ENCODE assay signal across 9 cellular contexts in the genomic region with DNA sequence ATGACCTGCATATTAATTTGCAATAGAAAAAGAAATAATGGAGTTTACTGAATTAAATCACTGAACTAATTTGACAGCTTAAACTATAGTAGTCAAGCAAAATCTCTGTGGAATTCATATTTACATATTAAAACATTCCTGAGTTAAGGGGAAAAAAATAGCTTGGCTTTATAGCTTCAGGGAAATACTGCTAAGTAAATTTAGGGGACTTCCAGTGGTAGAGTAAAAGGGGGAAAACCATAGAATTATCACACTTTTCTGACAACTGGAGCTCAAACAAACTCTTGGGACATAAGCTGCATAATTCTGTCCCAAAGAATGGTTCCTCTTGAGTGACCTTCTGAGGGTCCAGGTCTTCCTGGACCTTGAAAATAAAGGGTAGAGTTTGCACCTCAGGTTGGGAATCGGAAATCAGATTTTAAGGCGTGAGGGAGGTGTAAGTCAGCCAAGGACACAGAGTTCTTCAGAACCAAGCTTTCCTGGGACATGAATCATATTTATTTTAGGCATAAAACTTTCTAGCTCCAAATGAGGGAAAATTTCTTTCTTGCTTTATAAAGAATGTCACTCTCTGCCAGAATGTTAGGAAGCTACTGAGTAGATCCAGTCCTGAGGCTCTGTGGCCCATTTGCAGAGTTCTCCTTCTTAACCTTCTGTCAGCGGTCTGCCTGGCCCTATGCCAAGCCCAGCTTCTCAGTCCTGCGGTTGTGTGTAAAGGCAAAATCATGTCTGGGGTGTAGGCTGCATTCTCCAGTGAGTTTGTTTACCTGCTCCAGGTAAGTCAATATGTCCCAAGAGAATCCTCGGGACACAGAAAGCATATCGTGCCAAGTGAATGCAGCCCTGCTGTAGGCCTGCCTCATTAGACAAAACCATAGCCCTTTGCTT. TPM values are rescaled to one million over a fixed set of nuclear protein-coding genes. Genes with fewer than 3 reads are reported as not detected.
A peak's percentile ranks its signal among the peaks of the same experiment; 100 is the strongest.
DNase-seq lines count a peak whose midpoint lies in the region; TF ChIP-seq lines count a peak whose summit lies in the region.
"Had no signal": no experiment of that assay in that cellular context is flagged by ENCODE, and none has a peak within 500 bp of the region (broad histone marks: within the 10 kb centered on the region; RNA-seq: fewer than 3 reads in every experiment).

No MANE protein-coding gene starts in this region.

- H4K5ac ChIP-seq in mesendoderm (ENCODE audit: low read length) = no peak overlapping the region

- H3K4me3 ChIP-seq in mammary epithelial cell (replicated peaks in 1 of 3; ENCODE audit: insufficient read depth in 1 of 3, low read depth in 2 of 3, low read length in 3 of 3) = no peak overlapping the region
- no peak overlapping the region for H3K4me3 ChIP-seq in mesendoderm (ENCODE audit: low read length)

- BruUV-seq in mammary epithelial cell (replicated peaks; lab: Mats Ljungman, UMichigan) = no TSS peak

- no peak overlapping the region for H2BK120ac ChIP-seq in mesendoderm (ENCODE audit: low read depth, low read length)

- H3K27ac ChIP-seq in 22Rv1 (peak overlapping the region; percentile 47), mammary epithelial cell (ENCODE audit: insufficient read depth, low read depth, low read length) (no peak overlapping the region), mesendoderm (ENCODE audit: low read depth, low read length) (no peak overlapping the region)

- no peaks in the 10 kb centered on the region for H3K79me1 ChIP-seq in mesendoderm (ENCODE audit: low read length)

- H3K79me2 ChIP-seq in mammary epithelial cell (ENCODE audit: insufficient read depth, low read length) (no peaks in the 10 kb centered on the region), mesendoderm (ENCODE audit: control insufficient read depth, insufficient read depth, low read length) (no peaks in the 10 kb centered on the region)

- peak overlapping the region; percentile 60 for H2AFZ ChIP-seq in mammary epithelial cell (ENCODE audit: low read depth, low read length)

- no peak overlapping the region for H4K8ac ChIP-seq in mesendoderm (ENCODE audit: low read depth, low read length)

- peak overlapping the region; percentile 22 for H3K56ac ChIP-seq in mesendoderm (ENCODE audit: low read length)

- no peaks in the 10 kb centered on the region for H4K20me1 ChIP-seq in mammary epithelial cell (ENCODE audit: insufficient read depth, low read length)

- H3K4ac ChIP-seq in mesendoderm (ENCODE audit: low read depth, low read length) = no peak overlapping the region

- H3K27me3 ChIP-seq in mammary epithelial cell (ENCODE audit: insufficient read depth, low read length) = no peaks in the 10 kb centered on the region
- no peaks in the 10 kb centered on the region for H3K27me3 ChIP-seq in mesendoderm (ENCODE audit: insufficient read depth, low read length, poor library complexity)

- no peaks in the 10 kb centered on the region for H3K36me3 ChIP-seq in mammary epithelial cell (ENCODE audit: insufficient read depth, low read length)
- no peaks in the 10 kb centered on the region for H3K36me3 ChIP-seq in mesendoderm (ENCODE audit: control insufficient read depth, insufficient read depth, low read length)

- CTCF ChIA-PET in mammary epithelial cell (lab: Charles Lee; ENCODE audit: low non-redundant PET) = interaction anchor here (0.8 kb wide), 1 partner anchor 9 kb away, joined by 4 read pairs; no protein-coding TSS in a partner anchor

- no peaks in the 10 kb centered on the region for H3K9me3 ChIP-seq in mammary epithelial cell (replicated peaks; ENCODE audit: insufficient read depth, low read length)

- no peak overlapping the region for H3K9ac ChIP-seq in mammary epithelial cell (ENCODE audit: insufficient read depth, low read length)
- no peak overlapping the region for H3K9ac ChIP-seq in mesendoderm (ENCODE audit: low read length)

- no peak overlapping the region for H2AK5ac ChIP-seq in mesendoderm (ENCODE audit: low read length)

- H2BK5ac ChIP-seq in mesendoderm (ENCODE audit: low read length) = no peak overlapping the region

- intact Hi-C loops in mammary epithelial cell (cut with micrococcal nuclease) = no loop called here

- dilution Hi-C loops in mammary epithelial cell (cut with HindIII; ENCODE audit: low sequenced_read_pairs) = loop anchor here (5.0 kb wide), 2 partner anchors 48 to 98 kb away; no protein-coding TSS in a partner anchor

- WGBS in mammary epithelial cell (ENCODE audit: low coverage, missing lambda C conversion rate) = 19% methylated on average over 6 of the region's 6 CpGs
- WGBS in mesendoderm (ENCODE audit: extremely low coverage, insufficient coverage, low lambda C conversion rate) = no CpG with 5 or more reads among the region's 6 CpGs

- H3K4me2 ChIP-seq in mammary epithelial cell (ENCODE audit: insufficient read depth, low read depth, low read length) (peak overlapping the region; percentile 54), mesendoderm (ENCODE audit: low read length) (no peak overlapping the region)

- no peak overlapping the region for H2BK15ac ChIP-seq in mesendoderm (replicated peaks; ENCODE audit: low read depth)

- in situ Hi-C loops in mammary epithelial cell (cut with MboI; ENCODE audit: low sequenced_read_pairs in 2 of 2) = no loop called here

- no peak overlapping the region for H3K18ac ChIP-seq in mesendoderm (ENCODE audit: low read length)

- no peak overlapping the region for H3K23ac ChIP-seq in mesendoderm (ENCODE audit: low read length)

- H3K4me1 ChIP-seq in mammary epithelial cell (ENCODE audit: insufficient read depth, low read length) = peaks cover 13% of the 10 kb centered on the region
- H3K4me1 ChIP-seq in mesendoderm (ENCODE audit: control insufficient read depth, low read depth, low read length) = peaks cover 2% of the 10 kb centered on the region

- peak; percentile 12 for DNase-seq in NCI-H146 treated with DMSO at 0.1 percent for 48 hours (lab: John Stamatoyannopoulos, UW; ENCODE audit: unreplicated experiment)
- DNase-seq in mammary epithelial cell = peak; percentile 73
- DNase-seq in mesendoderm = no peak
- DNase-seq in NCI-H1048 (lab: John Stamatoyannopoulos, UW) = no peak
- DNase-seq in HCEC 1CT = no peak
- no peak for DNase-seq in H4 (ENCODE audit: low spot score)
- DNase-seq in cortex of kidney (lab: John Stamatoyannopoulos, UW) = no peak
- DNase-seq: T-helper 1 cell had no signal

- no peak for TF ChIP-seq CTCF in 22Rv1 (IDR thresholded peaks at IDR 0.05)
- no peak for TF ChIP-seq CTCF in mammary epithelial cell (conservative IDR thresholded peaks at IDR 0.05 in 1 of 2, IDR thresholded peaks at IDR 0.05 in 1 of 2; ENCODE audit: extremely low read depth in 1 of 2, insufficient read depth in 1 of 2, low read depth in 1 of 2, low read length in 2 of 2)

RNA-seq across cellular contexts. Expression of gene CCNI, which starts 28.9 kb away (rescaled TPM):
- total RNA-seq in mammary epithelial cell = 100 to 1,000 TPM; 177 to 250 TPM
- 206 TPM for polyA plus RNA-seq in mammary epithelial cell
- polyA minus RNA-seq in mammary epithelial cell = 499 TPM
- 171 TPM for polyA plus RNA-seq in mesendoderm (2013, experiment 1 of 2)
- polyA plus RNA-seq in mesendoderm (2013, experiment 2 of 2) = 170 TPM
- 108 and 133 TPM in 2 replicates for total RNA-seq in H4 (2014; rRNA removed; shearing (Covaris generic))

RNA-seq across cellular contexts. Expression of gene CCNG2, which starts 52.4 kb away (rescaled TPM):
- total RNA-seq in mammary epithelial cell = 10 to 100 TPM; 45.8 to 80.2 TPM
- 24.2 TPM for polyA plus RNA-seq in mammary epithelial cell
- 53.7 TPM for polyA minus RNA-seq in mammary epithelial cell
- polyA plus RNA-seq in mesendoderm (2013, experiment 1 of 2) = 4.4 TPM
- 3.6 TPM for polyA plus RNA-seq in mesendoderm (2013, experiment 2 of 2)
- 21.3 and 23.0 TPM in 2 replicates for total RNA-seq in H4 (2014; rRNA removed; shearing (Covaris generic))

Comparison
In these comparisons a context has a peak if more than half of its experiments do, and no peak if none do; other contexts are left out.
1. DNase-seq: peak in NCI-H146 treated with DMSO at 0.1 percent for 48 hours (single experiment) and mammary epithelial cell (single experiment); none in mesendoderm (single experiment), NCI-H1048 (single experiment), HCEC 1CT (single experiment), H4 (single experiment) and cortex of kidney (single experiment).